27 cellular contexts compared by ENCODE assay signal in genomic region chr3:31714512-31714894, GRCh38.
"Had no signal": no experiment of that assay in that cellular context is flagged by ENCODE, and none has a peak within 500 bp of the region (broad histone marks: within the 10 kb centered on the region; RNA-seq: fewer than 3 reads in every experiment).

No MANE protein-coding gene starts in this region.

- H3K36me3 ChIP-seq: brain microvascular endothelial cell, cardiac muscle cell, SJSA1 had no signal

- H3K36me3 Mint-ChIP-seq: activated CD4-positive, alpha-beta memory T cell treated with anti-CD3 and anti-CD28 coated beads for 36 hours had no signal

- H3K4me1 Mint-ChIP-seq: activated CD4-positive, alpha-beta T cell treated with anti-CD3 and anti-CD28 coated beads, Interleukin-2, amount 10 ng/mL, durations not matched to agents 7 days and 5 days had no signal

- H3K27me3 Mint-ChIP-seq: activated naive CD8-positive, alpha-beta T cell had no signal

- ATAC-seq: activated T-cell treated with anti-CD3 and anti-CD28 coated beads, Interleukin-2, amount 50 U/mL, for 4 hours; Panc1 had no signal

- H3K9me3 ChIP-seq: SJSA1 had no signal

- H3K4me3 Mint-ChIP-seq: activated CD4-positive, alpha-beta memory T cell treated with anti-CD3 and anti-CD28 coated beads for 36 hours; activated CD4-positive, alpha-beta T cell treated with anti-CD3 and anti-CD28 coated beads, Interleukin-2, amount 10 ng/mL, durations not matched to agents 7 days and 5 days; activated naive CD4-positive, alpha-beta T cell treated with anti-CD3 and anti-CD28 coated beads for 36 hours; activated naive CD8-positive, alpha-beta T cell; activated T-cell treated with anti-CD3 and anti-CD28 coated beads, Interleukin-2, amount 50 U/mL, for 4 hours; T-helper 1 cell treated with Interleukin-12 subunit alpha and Interleukin-12 subunit beta and Interleukin-4 antibody, amounts not matched to agents 30 μg/mL and 1 μg/mL, for 36 hours had no signal

- H3K4me3 ChIP-seq: cardiac muscle cell, SJSA1 had no signal

- DNase-seq: activated CD4-positive, alpha-beta memory T cell treated with anti-CD3 and anti-CD28 coated beads for 36 hours; activated CD4-positive, alpha-beta T cell treated with anti-CD3 and anti-CD28 coated beads, Interleukin-2, amount 10 ng/mL, durations not matched to agents 7 days and 5 days; activated CD4-positive, CD25-positive, alpha-beta regulatory T cell; activated CD8-positive, alpha-beta memory T cell treated with anti-CD3 and anti-CD28 coated beads for 24 hours; activated effector memory CD4-positive, alpha-beta T cell treated with anti-CD3 and anti-CD28 coated beads, Interleukin-2, amount 50 U/mL, for 16 hours; activated naive CD4-positive, alpha-beta T cell treated with anti-CD3 and anti-CD28 coated beads for 36 hours; activated T-cell treated with anti-CD3 and anti-CD28 coated beads, Interleukin-2, amount 50 U/mL, for 4 hours; amygdala; brain microvascular endothelial cell; KG1; NCI-H1092; NCI-H1417; NCI-H1694; NCI-H2029; NCI-H2107; NCI-H2171 treated with DMSO at 0.1 percent for 48 hours; NCI-H226; NCI-H526 treated with DMSO at 0.1 percent for 48 hours; NCI-H82; Right ventricle myocardium superior; T-helper 9 cell had no signal

- H3K27me3 ChIP-seq: brain microvascular endothelial cell, cardiac muscle cell, SJSA1 had no signal

- H3K27ac ChIP-seq: brain microvascular endothelial cell, cardiac muscle cell, RWPE1, SJSA1 had no signal

- H3K27ac Mint-ChIP-seq: activated CD4-positive, alpha-beta memory T cell treated with anti-CD3 and anti-CD28 coated beads for 36 hours; activated CD4-positive, alpha-beta T cell treated with anti-CD3 and anti-CD28 coated beads, Interleukin-2, amount 10 ng/mL, durations not matched to agents 7 days and 5 days; activated naive CD4-positive, alpha-beta T cell treated with anti-CD3 and anti-CD28 coated beads for 36 hours; activated naive CD8-positive, alpha-beta T cell; T-helper 1 cell treated with Interleukin-12 subunit alpha and Interleukin-12 subunit beta and Interleukin-4 antibody, amounts not matched to agents 30 μg/mL and 1 μg/mL, for 36 hours had no signal

- H3K9me3 Mint-ChIP-seq: activated CD4-positive, alpha-beta memory T cell treated with anti-CD3 and anti-CD28 coated beads for 36 hours; activated CD4-positive, alpha-beta T cell treated with anti-CD3 and anti-CD28 coated beads, Interleukin-2, amount 10 ng/mL, durations not matched to agents 7 days and 5 days; activated naive CD4-positive, alpha-beta T cell treated with anti-CD3 and anti-CD28 coated beads for 36 hours; activated T-cell treated with anti-CD3 and anti-CD28 coated beads, Interleukin-2, amount 50 U/mL, for 4 hours; T-helper 1 cell treated with Interleukin-12 subunit alpha and Interleukin-12 subunit beta and Interleukin-4 antibody, amounts not matched to agents 30 μg/mL and 1 μg/mL, for 36 hours had no signal

- H3K4me1 ChIP-seq: SJSA1 had no signal
